Comparison of ENCODE assay signal across 8 cellular contexts in the genomic region with DNA sequence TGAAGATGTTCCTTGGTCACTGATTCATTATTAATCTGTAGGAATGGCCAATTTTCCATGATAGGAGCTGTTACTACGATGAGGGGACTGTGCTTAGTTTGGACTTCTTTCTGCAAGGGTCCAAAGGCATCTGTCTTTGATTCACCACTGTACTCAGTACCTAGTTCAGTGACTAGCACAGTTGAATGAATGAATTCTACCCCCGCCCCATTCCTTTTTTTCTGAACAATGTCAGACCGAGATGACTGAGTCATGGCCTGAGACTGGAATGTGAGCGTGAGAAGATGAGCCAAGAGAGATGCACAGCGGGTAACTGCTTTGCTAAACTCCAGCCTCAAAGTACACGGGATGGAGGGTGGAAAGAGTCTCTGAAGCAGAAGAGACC.
DNase-seq lines count a peak whose midpoint lies in the region; ATAC-seq and FAIRE-seq lines count a peak whose summit lies in the region.

No MANE protein-coding gene starts in this region.

- peak overlapping the region; percentile 91 for H3K4me3 Mint-ChIP-seq in T-helper 1 cell treated with Interleukin-12 subunit alpha and Interleukin-12 subunit beta and Interleukin-4 antibody, amounts not matched to agents 30 μg/mL and 1 μg/mL, for 36 hours
- H3K4me3 Mint-ChIP-seq in effector memory CD8-positive, alpha-beta T cell = peak overlapping the region; percentile 88 to 90

- peaks cover 4% of the 10 kb centered on the region for H3K27me3 Mint-ChIP-seq in T-helper 1 cell treated with Interleukin-12 subunit alpha and Interleukin-12 subunit beta and Interleukin-4 antibody, amounts not matched to agents 30 μg/mL and 1 μg/mL, for 36 hours (ENCODE audit: low read depth)
- peaks cover 15 to 19% of the 10 kb centered on the region in 2 donors for H3K27me3 Mint-ChIP-seq in effector memory CD8-positive, alpha-beta T cell

- no peak for FAIRE-seq in RCC 7860 (lab: Jason Lieb, UNC)

- DNase-seq in T-helper 1 cell (no peak), RCC 7860 (ENCODE audit: low spot score) (peak; percentile 63), skeletal muscle cell (ENCODE audit: low read depth) (peak; percentile 34), iPS-NIHi11 (ENCODE audit: low spot score) (no peak)
- DNase-seq in effector memory CD8-positive, alpha-beta T cell = no peak
- DNase-seq in activated CD4-positive, alpha-beta T cell treated with anti-CD3 and anti-CD28 coated beads for 1 hour = no peak

- ATAC-seq in effector memory CD8-positive, alpha-beta T cell (replicated peaks) = no peak
- ATAC-seq in GM21619 (IDR thresholded peaks at IDR 0.05; ENCODE audit: unreplicated experiment) = no peak

- peaks cover 35% of the 10 kb centered on the region for H3K36me3 Mint-ChIP-seq in T-helper 1 cell treated with Interleukin-12 subunit alpha and Interleukin-12 subunit beta and Interleukin-4 antibody, amounts not matched to agents 30 μg/mL and 1 μg/mL, for 36 hours (ENCODE audit: low read depth)
- H3K36me3 Mint-ChIP-seq in effector memory CD8-positive, alpha-beta T cell (ENCODE audit: insufficient read depth) = peaks cover 36% of the 10 kb centered on the region

- no peaks in the 10 kb centered on the region for H3K9me3 Mint-ChIP-seq in T-helper 1 cell treated with Interleukin-12 subunit alpha and Interleukin-12 subunit beta and Interleukin-4 antibody, amounts not matched to agents 30 μg/mL and 1 μg/mL, for 36 hours
- H3K9me3 Mint-ChIP-seq in effector memory CD8-positive, alpha-beta T cell = no peaks in the 10 kb centered on the region

- no peak overlapping the region for H3K4me3 ChIP-seq in skeletal muscle cell (ENCODE audit: low read depth, low read length)

- peak overlapping the region; percentile 90 for H3K27ac Mint-ChIP-seq in T-helper 1 cell treated with Interleukin-12 subunit alpha and Interleukin-12 subunit beta and Interleukin-4 antibody, amounts not matched to agents 30 μg/mL and 1 μg/mL, for 36 hours
- H3K27ac Mint-ChIP-seq in effector memory CD8-positive, alpha-beta T cell = peak overlapping the region; percentile 94 to 95

- H3K4me1 Mint-ChIP-seq in T-helper 1 cell treated with Interleukin-12 subunit alpha and Interleukin-12 subunit beta and Interleukin-4 antibody, amounts not matched to agents 30 μg/mL and 1 μg/mL, for 36 hours (ENCODE audit: low read depth) = peaks cover 32% of the 10 kb centered on the region
- H3K4me1 Mint-ChIP-seq in effector memory CD8-positive, alpha-beta T cell (ENCODE audit: low read depth in 2 of 2) = peaks cover 25 to 38% of the 10 kb centered on the region in 2 donors

Comparison
In these comparisons a context has a peak if more than half of its experiments do, and no peak if none do; other contexts are left out.
1. DNase-seq: peak in RCC 7860 (single experiment) and skeletal muscle cell (single experiment); none in T-helper 1 cell (0 of 5), effector memory CD8-positive, alpha-beta T cell (0 of 3), iPS-NIHi11 (single experiment) and activated CD4-positive, alpha-beta T cell treated with anti-CD3 and anti-CD28 coated beads for 1 hour (single experiment).